Comparison of ENCODE assay signal across 8 cellular contexts in genomic region chr7:8190121-8190895, GRCh38.
DNase-seq lines count a peak whose midpoint lies in the region; ATAC-seq, FAIRE-seq and TF ChIP-seq lines count a peak whose summit lies in the region.

No MANE protein-coding gene starts in this region.

- no peak overlapping the region for H3K27ac ChIP-seq in OCI-LY3 (ENCODE audit: low read length)

- no peaks in the 10 kb centered on the region for H3K36me3 ChIP-seq in OCI-LY3 (replicated peaks; ENCODE audit: low read depth, low read length)

- FAIRE-seq in frontal cortex (lab: Jason Lieb, UNC), result no peak

- H2AFZ ChIP-seq in OCI-LY3 (ENCODE audit: low read depth, low read length), result no peak overlapping the region

- H3K9me3 ChIP-seq in OCI-LY3 (ENCODE audit: insufficient read depth, low read length), result no peaks in the 10 kb centered on the region

- H3K36me3 Mint-ChIP-seq in activated T-helper 17 cell treated with anti-CD3 and anti-CD28 coated beads, Interleukin-2, amount 50 U/mL, for 72 hours (ENCODE audit: low read depth), result no peaks in the 10 kb centered on the region

- no peak overlapping the region for H3K4me2 ChIP-seq in OCI-LY3 (ENCODE audit: low read length)

- no peaks in the 10 kb centered on the region for H3K27me3 Mint-ChIP-seq in activated T-helper 17 cell treated with anti-CD3 and anti-CD28 coated beads, Interleukin-2, amount 50 U/mL, for 72 hours

- H4K20me1 ChIP-seq in OCI-LY3 (ENCODE audit: insufficient read depth, low read length), result no peaks in the 10 kb centered on the region

- no peak overlapping the region for H3K9ac ChIP-seq in OCI-LY3 (ENCODE audit: low read length)

- no peaks in the 10 kb centered on the region for H3K79me2 ChIP-seq in OCI-LY3 (ENCODE audit: low read length)

- H3K4me1 ChIP-seq in OCI-LY3 (ENCODE audit: low read length), result peaks cover 5% of the 10 kb centered on the region

- H3K9me3 Mint-ChIP-seq in activated T-helper 17 cell treated with anti-CD3 and anti-CD28 coated beads, Interleukin-2, amount 50 U/mL, for 72 hours, result no peaks in the 10 kb centered on the region

- in situ Hi-C loops in Caki2 (cut with HindIII; ENCODE audit: low pct_unique_long_range_greater_than_20kb, low sequenced_read_pairs), result no loop called here

- H3K27me3 ChIP-seq in OCI-LY3 (ENCODE audit: low read depth, low read length), result no peaks in the 10 kb centered on the region

- H3K4me3 ChIP-seq in OCI-LY3 (ENCODE audit: low read length), result no peak overlapping the region

- ATAC-seq in GM19351 (IDR thresholded peaks at IDR 0.05; ENCODE audit: unreplicated experiment) (peak; percentile 90), HG03520 (IDR thresholded peaks at IDR 0.05; ENCODE audit: unreplicated experiment) (peak; percentile 86)
- peak; percentile 68 for ATAC-seq in activated T-helper 17 cell treated with anti-CD3 and anti-CD28 coated beads, Interleukin-2, amount 50 U/mL, for 72 hours (replicated peaks)

- peaks cover 10% of the 10 kb centered on the region for H3K4me1 Mint-ChIP-seq in activated T-helper 17 cell treated with anti-CD3 and anti-CD28 coated beads, Interleukin-2, amount 50 U/mL, for 72 hours

- H3K4me3 Mint-ChIP-seq in activated T-helper 17 cell treated with anti-CD3 and anti-CD28 coated beads, Interleukin-2, amount 50 U/mL, for 72 hours, result no peak overlapping the region

- TF ChIP-seq CTCF in OCI-LY3 (IDR thresholded peaks at IDR 0.05; ENCODE audit: low read depth, low read length), result peak; percentile 70

- H3K27ac Mint-ChIP-seq in activated T-helper 17 cell treated with anti-CD3 and anti-CD28 coated beads, Interleukin-2, amount 50 U/mL, for 72 hours, result no peak overlapping the region

- DNase-seq in Caki2 (ENCODE audit: low read depth) (peak; percentile 37), frontal cortex (ENCODE audit: low spot score in 2 of 2) (peak; percentile 24 to 27), putamen (ENCODE audit: low spot score) (peak; percentile 69), 8988T (no peak)
